Comparison of ENCODE assay signal across 15 cellular contexts in the genomic region with DNA sequence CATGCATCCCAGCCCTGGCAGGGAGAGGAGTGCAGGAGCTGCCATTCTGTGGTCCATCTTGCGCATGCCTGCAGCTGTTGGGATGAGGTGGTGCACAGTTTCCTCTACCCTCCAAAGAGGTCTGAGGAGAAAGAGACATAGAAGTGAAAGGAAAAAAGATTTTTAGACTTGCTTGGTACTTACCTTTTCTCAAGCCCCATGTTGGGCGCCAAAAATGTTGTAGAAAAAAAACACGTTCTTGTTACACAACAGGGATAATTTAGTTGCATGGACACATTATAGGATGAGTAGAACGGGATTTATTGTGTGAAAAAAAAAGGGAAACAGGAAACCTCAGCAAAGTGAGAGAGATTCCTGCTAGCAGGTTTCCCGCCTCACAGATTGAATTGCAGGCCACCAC.
DNase-seq lines count a peak whose midpoint lies in the region; TF ChIP-seq lines count a peak whose summit lies in the region.
"Had no signal": no experiment of that assay in that cellular context is flagged by ENCODE, and none has a peak within 500 bp of the region (broad histone marks: within the 10 kb centered on the region; RNA-seq: fewer than 3 reads in every experiment).

No MANE protein-coding gene starts in this region.

- peaks cover 56% of the 10 kb centered on the region for H3K36me3 Mint-ChIP-seq in endothelial cell (ENCODE audit: low read depth, unreplicated experiment)

- H3K27me3 Mint-ChIP-seq in endothelial cell (ENCODE audit: unreplicated experiment) = peaks cover 3% of the 10 kb centered on the region

- H3K4me3 ChIP-seq in colonic mucosa = no peak overlapping the region
- H3K4me3 ChIP-seq: heart left ventricle, Peyer's patch had no signal

- H3K4me3 Mint-ChIP-seq in endothelial cell (ENCODE audit: unreplicated experiment) = peak overlapping the region; percentile 79

- TF ChIP-seq CTCF in endothelial cell (IDR thresholded peaks at IDR 0.05; ENCODE audit: unreplicated experiment) (no peak), colonic mucosa (IDR thresholded peaks at IDR 0.05) (no peak)

- no peaks in the 10 kb centered on the region for H3K36me3 ChIP-seq in colonic mucosa

- DNase-seq in activated CD4-positive, alpha-beta T cell treated with anti-CD3 and anti-CD28 coated beads for 48 hours = peak; percentile 5
- no peak for DNase-seq in activated CD4-positive, alpha-beta T cell treated with anti-CD3 and anti-CD28 coated beads, Interleukin-2, amount 50 U/mL, for 1 hour
- DNase-seq in NAMALWA (ENCODE audit: low spot score) = peak; percentile 1
- DNase-seq in endothelial cell (ENCODE audit: low spot score) = no peak
- peak; percentile 6 for DNase-seq in renal cortical epithelial cell (ENCODE audit: low read depth)
- no peak for DNase-seq in colonic mucosa
- no peak for DNase-seq in hypothalamus (lab: John Stamatoyannopoulos, UW)
- DNase-seq in NCI-H2029 treated with DMSO at 0.1 percent for 48 hours (lab: John Stamatoyannopoulos, UW) = no peak
- DNase-seq: activated T-cell treated with anti-CD3 and anti-CD28 coated beads, Interleukin-2, amount 50 U/mL, for 1 hour; central memory CD4-positive, alpha-beta T cell; heart left ventricle; NCI-H1436; Peyer's patch; stimulated activated CD8-positive, alpha-beta memory T cell treated with anti-CD3 and anti-CD28 coated beads, Interleukin-4, amount 100 ng/mL, for 48 hours; T-helper 9 cell had no signal

- H3K9me3 ChIP-seq in colonic mucosa = no peaks in the 10 kb centered on the region

- H3K9me3 Mint-ChIP-seq in endothelial cell (ENCODE audit: unreplicated experiment) = peaks cover 19% of the 10 kb centered on the region

- intact Hi-C loops in colonic mucosa (cut with DNase I) = no loop called here

- no peaks in the 10 kb centered on the region for H3K4me1 Mint-ChIP-seq in endothelial cell (ENCODE audit: unreplicated experiment)

- no peak overlapping the region for H3K27ac Mint-ChIP-seq in endothelial cell (ENCODE audit: unreplicated experiment)

- no peaks in the 10 kb centered on the region for H3K4me1 ChIP-seq in colonic mucosa
- H3K4me1 ChIP-seq: heart left ventricle, Peyer's patch had no signal

- H3K9ac ChIP-seq in colonic mucosa (ENCODE audit: low read depth in 2 of 2, low read length in 2 of 2) = no peak overlapping the region

- no peak overlapping the region for H3K27ac ChIP-seq in colonic mucosa
- H3K27ac ChIP-seq: heart left ventricle, Peyer's patch had no signal

- H3K27me3 ChIP-seq in colonic mucosa = no peaks in the 10 kb centered on the region
- H3K27me3 ChIP-seq: heart left ventricle, Peyer's patch had no signal

Comparison
In these comparisons a context has a peak if more than half of its experiments do, and no peak if none do; other contexts are left out.
1. DNase-seq: peak in activated CD4-positive, alpha-beta T cell treated with anti-CD3 and anti-CD28 coated beads for 48 hours (single experiment), NAMALWA (single experiment) and renal cortical epithelial cell (single experiment); none in activated CD4-positive, alpha-beta T cell treated with anti-CD3 and anti-CD28 coated beads, Interleukin-2, amount 50 U/mL, for 1 hour (single experiment), endothelial cell (single experiment), colonic mucosa (single experiment), hypothalamus (0 of 51) and NCI-H2029 treated with DMSO at 0.1 percent for 48 hours (single experiment).